ENCODE assay signal across 12 cellular contexts in the genomic region with DNA sequence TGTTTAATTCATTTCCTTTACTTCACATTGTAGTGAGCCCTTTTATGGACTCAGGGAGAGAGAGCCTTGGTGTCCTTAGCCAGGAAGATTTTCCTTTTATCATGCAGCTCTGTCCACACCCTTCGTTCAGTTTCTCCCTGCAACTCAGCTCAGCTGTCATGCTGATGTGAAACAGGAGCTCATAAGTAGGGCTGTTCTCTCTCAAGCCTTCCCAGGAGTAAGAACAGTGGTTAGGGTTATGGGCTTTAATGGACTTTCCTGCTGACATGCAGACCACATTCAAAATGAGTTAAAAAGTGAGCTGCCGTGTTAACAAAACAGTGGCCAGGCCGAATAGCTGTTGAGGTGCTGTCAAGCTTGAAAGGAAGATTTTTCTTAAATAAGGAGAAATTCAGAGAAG.
DNase-seq lines count a peak whose midpoint lies in the region; ATAC-seq and TF ChIP-seq lines count a peak whose summit lies in the region.
"Had no signal": no experiment of that assay in that cellular context is flagged by ENCODE, and none has a peak within 500 bp of the region (broad histone marks: within the 10 kb centered on the region; RNA-seq: fewer than 3 reads in every experiment).

No MANE protein-coding gene starts in this region.

- no peaks in the 10 kb centered on the region for H3K36me3 ChIP-seq in adipocyte (ENCODE audit: control insufficient read depth, insufficient read depth, low read length, severe bottlenecking)
- H3K36me3 ChIP-seq: adrenal gland had no signal

- no peaks in the 10 kb centered on the region for H3K27me3 ChIP-seq in adipocyte (replicated peaks; ENCODE audit: control insufficient read depth, insufficient read depth, low read length)
- H3K27me3 ChIP-seq: adrenal gland had no signal

- TF ChIP-seq CTCF in type B pancreatic cell (conservative IDR thresholded peaks at IDR 0.05): no peak

- peak overlapping the region; percentile 49 for H3K4me3 Mint-ChIP-seq in type B pancreatic cell
- H3K4me3 Mint-ChIP-seq: neural crest cell had no signal

- H3K36me3 Mint-ChIP-seq in type B pancreatic cell: no peaks in the 10 kb centered on the region

- peak overlapping the region; percentile 69 for H3K27ac Mint-ChIP-seq in type B pancreatic cell

- no peaks in the 10 kb centered on the region for H3K27me3 Mint-ChIP-seq in type B pancreatic cell

- H3K9me3 ChIP-seq in adipocyte (ENCODE audit: control insufficient read depth, low read length): no peaks in the 10 kb centered on the region
- H3K9me3 ChIP-seq: adrenal gland had no signal

- H3K4me1 ChIP-seq in adipocyte (ENCODE audit: control insufficient read depth, insufficient read depth, low read length): peaks cover 9% of the 10 kb centered on the region
- H3K4me1 ChIP-seq: adrenal gland had no signal

- H3K4me3 ChIP-seq in adipocyte (ENCODE audit: low read length): no peak overlapping the region
- H3K4me3 ChIP-seq: adrenal gland had no signal

- ATAC-seq in Right ventricle myocardium inferior (peak; percentile 97), HG03460 (IDR thresholded peaks at IDR 0.05; ENCODE audit: unreplicated experiment) (no peak)

- peaks cover 14% of the 10 kb centered on the region for H3K4me1 Mint-ChIP-seq in type B pancreatic cell (ENCODE audit: unreplicated experiment)

- DNase-seq in Right ventricle myocardium inferior (ENCODE audit: missing footprints): no peak
- DNase-seq in cardiac septum (ENCODE audit: low spot score): no peak
- peak; percentile 67 for DNase-seq in adipocyte (ENCODE audit: low read depth)
- peak; percentile 19 for DNase-seq in iPS-NIHi11 (ENCODE audit: low spot score)
- no peak for DNase-seq in type B pancreatic cell (ENCODE audit: extremely low spot score, unreplicated experiment)
- DNase-seq in amygdala (lab: John Stamatoyannopoulos, UW): no peak
- DNase-seq in stimulated activated CD4-positive, alpha-beta T cell treated with anti-CD3 and anti-CD28 coated beads, Interleukin-12 subunit alpha, Interleukin-12 subunit beta, amount 100 ng/mL, for 4 hours: no peak
- DNase-seq: activated CD4-positive, alpha-beta T cell treated with anti-CD3 and anti-CD28 coated beads for 1 hour; DND-41 had no signal

- no peaks in the 10 kb centered on the region for H3K9me3 Mint-ChIP-seq in type B pancreatic cell
- H3K9me3 Mint-ChIP-seq: neural crest cell had no signal

- H3K9ac ChIP-seq in adipocyte (ENCODE audit: low read length): no peak overlapping the region

- intact Hi-C loops in Right ventricle myocardium inferior (cut with DNase I): loop anchor here (5.0 to 10.0 kb wide), 3 partner anchors 68 to 1542 kb away; a partner anchor contains a TSS
- intact Hi-C loops in cardiac septum (cut with DNase I): no loop called here

Comparison
In these comparisons a context has a peak if more than half of its experiments do, and no peak if none do; other contexts are left out.
1. DNase-seq: peak in adipocyte (single experiment) and iPS-NIHi11 (single experiment); none in Right ventricle myocardium inferior (single experiment), cardiac septum (single experiment), type B pancreatic cell (single experiment), amygdala (0 of 56) and stimulated activated CD4-positive, alpha-beta T cell treated with anti-CD3 and anti-CD28 coated beads, Interleukin-12 subunit alpha, Interleukin-12 subunit beta, amount 100 ng/mL, for 4 hours (single experiment).